31 cellular contexts compared by ENCODE assay signal in genomic region chr13:109400625-109401257, GRCh38.
DNase-seq lines count a peak whose midpoint lies in the region; ATAC-seq, FAIRE-seq and TF ChIP-seq lines count a peak whose summit lies in the region.
"Had no signal": no experiment of that assay in that cellular context is flagged by ENCODE, and none has a peak within 500 bp of the region (broad histone marks: within the 10 kb centered on the region; RNA-seq: fewer than 3 reads in every experiment).

No MANE protein-coding gene starts in this region.

- DNase-seq in Right ventricle myocardium inferior (ENCODE audit: missing footprints) (no peak), left ventricle myocardium inferior (no peak), amniotic epithelial cell (ENCODE audit: low read depth) (peak; percentile 41), keratinocyte (ENCODE audit: low read depth, low spot score) (no peak), osteoblast (ENCODE audit: insufficient read length, low spot score, missing footprints) (peak; percentile 6), GM19239 (ENCODE audit: insufficient read length, low spot score) (no peak), HEK293T (ENCODE audit: extremely low spot score) (no peak)
- DNase-seq in activated effector memory CD4-positive, alpha-beta T cell treated with anti-CD3 and anti-CD28 coated beads, Interleukin-2, amount 50 U/mL, for 16 hours: no peak
- DNase-seq: 8988T; activated CD4-positive, alpha-beta T cell treated with anti-CD3 and anti-CD28 coated beads, Interleukin-2, amount 50 U/mL, for 1 hour; activated CD4-positive, CD25-positive, alpha-beta regulatory T cell; activated effector memory CD4-positive, alpha-beta T cell treated with Interleukin-2 at 50 U/mL for 16 hours; activated T-cell treated with anti-CD3 and anti-CD28 coated beads, Interleukin-2, amount 50 U/mL, for 1 hour; effector CD8-positive, alpha-beta T cell; GDM1; NCI-H1436 treated with DMSO at 0.1 percent for 48 hours; NCI-H2081 treated with DMSO at 0.1 percent for 48 hours; NCI-H446 treated with DMSO at 0.1 percent for 48 hours; nephron progenitor cell; stimulated activated CD4-positive, alpha-beta T cell treated with anti-CD3 and anti-CD28 coated beads, Interleukin-2, amount 100 ng/mL, for 24 hours; stimulated activated naive CD8-positive, alpha-beta T cell treated with anti-CD3 and anti-CD28 coated beads, Interleukin-15, Interleukin-2, amounts not matched to agents 100 U/mL and 50 U/mL, for 24 hours; T-helper 17 cell; testis had no signal

- intact Hi-C loops in Right ventricle myocardium inferior (cut with DNase I) (no loop called here), left ventricle myocardium inferior (cut with micrococcal nuclease) (no loop called here)

- peak; percentile 34 for FAIRE-seq in keratinocyte (lab: Jason Lieb, UNC)
- no peak for FAIRE-seq in GM19239 (lab: Jason Lieb, UNC)
- FAIRE-seq: bronchial epithelial cell, islet of Langerhans, TTC549 had no signal

- H3K4me3 ChIP-seq in left ventricle myocardium inferior: no peak overlapping the region
- peak overlapping the region in 1 of 3 experiments; percentile 9 for H3K4me3 ChIP-seq in keratinocyte (ENCODE audit: control insufficient read depth in 2 of 3, extremely low read depth in 1 of 3, insufficient read depth in 2 of 3, low read depth in 1 of 3, low read length in 3 of 3)
- H3K4me3 ChIP-seq in osteoblast (ENCODE audit: insufficient read depth, low read length): no peak overlapping the region
- H3K4me3 ChIP-seq: colonic mucosa, lower lobe of right lung, spleen, testis had no signal

- H3K9ac ChIP-seq in keratinocyte (ENCODE audit: control insufficient read depth, extremely low read depth, insufficient read depth, low read length): peak overlapping the region; percentile 40
- H3K9ac ChIP-seq: parathyroid adenoma had no signal

- H3K27ac ChIP-seq in left ventricle myocardium inferior (replicated peaks) (no peak overlapping the region), keratinocyte (ENCODE audit: control insufficient read depth, insufficient read depth, low read length) (peak overlapping the region; percentile 23), osteoblast (ENCODE audit: low read depth, low read length) (no peak overlapping the region)
- H3K27ac ChIP-seq: colonic mucosa, lower lobe of right lung, parathyroid adenoma, RWPE1, testis had no signal

- H3K79me2 ChIP-seq in keratinocyte (ENCODE audit: control insufficient read depth, insufficient read depth, low read length) (no peaks in the 10 kb centered on the region), osteoblast (ENCODE audit: insufficient read depth, low read length) (no peaks in the 10 kb centered on the region)
- H3K79me2 ChIP-seq: parathyroid adenoma had no signal

- CTCF ChIA-PET in HEK293T (lab: Yijun Ruan, JAX): no interaction called here

- ATAC-seq in Right ventricle myocardium inferior: peak; percentile 66
- ATAC-seq: stimulated activated naive CD8-positive, alpha-beta T cell treated with anti-CD3 and anti-CD28 coated beads, Interleukin-15, Interleukin-2, amounts not matched to agents 100 U/mL and 50 U/mL, for 24 hours; T-helper 17 cell had no signal

- peak overlapping the region; percentile 60 for H3K4me2 ChIP-seq in keratinocyte (ENCODE audit: control insufficient read depth, extremely low read depth, insufficient read depth, low read depth, low read length)
- no peak overlapping the region for H3K4me2 ChIP-seq in osteoblast (ENCODE audit: insufficient read depth, low read length)

- dilution Hi-C loops in keratinocyte (cut with MboI; ENCODE audit: extremely low pct_ligation_motif_present, low sequenced_read_pairs): no loop called here

- H3K36me3 ChIP-seq in left ventricle myocardium inferior (no peaks in the 10 kb centered on the region), keratinocyte (ENCODE audit: control insufficient read depth in 2 of 2, extremely low read depth in 1 of 2, insufficient read depth in 2 of 2, low read length in 2 of 2) (no peaks in the 10 kb centered on the region), osteoblast (ENCODE audit: insufficient read depth, low read length) (no peaks in the 10 kb centered on the region)
- H3K36me3 ChIP-seq: colonic mucosa, lower lobe of right lung, spleen had no signal

- TF ChIP-seq CTCF in left ventricle myocardium inferior (IDR thresholded peaks at IDR 0.05; ENCODE audit: borderline replicate concordance) (no peak), keratinocyte (optimal IDR thresholded peaks at IDR 0.05 in 1 of 3, IDR thresholded peaks at IDR 0.05 in 1 of 3, conservative IDR thresholded peaks at IDR 0.05 in 1 of 3; ENCODE audit: extremely low read depth in 1 of 3, insufficient read depth in 2 of 3, low read length in 3 of 3) (no peak), osteoblast (IDR thresholded peaks at IDR 0.05; ENCODE audit: extremely low read depth, low read depth, low read length) (no peak)

- H3K4me1 ChIP-seq in left ventricle myocardium inferior (peaks cover 4% of the 10 kb centered on the region), keratinocyte (ENCODE audit: control insufficient read depth, extremely low read depth, insufficient read depth, low read length) (peaks cover 9% of the 10 kb centered on the region), osteoblast (ENCODE audit: insufficient read depth, low read length) (no peaks in the 10 kb centered on the region)
- H3K4me1 ChIP-seq: colonic mucosa, lower lobe of right lung, parathyroid adenoma, testis had no signal

- peak overlapping the region; percentile 90 for H2AFZ ChIP-seq in keratinocyte (ENCODE audit: control insufficient read depth, low read length)
- H2AFZ ChIP-seq in osteoblast (ENCODE audit: low read length): no peak overlapping the region
- H2AFZ ChIP-seq: parathyroid adenoma had no signal

- H3K9me3 ChIP-seq in left ventricle myocardium inferior (replicated peaks) (no peaks in the 10 kb centered on the region), keratinocyte (ENCODE audit: control insufficient read depth, low read depth, low read length) (no peaks in the 10 kb centered on the region), osteoblast (ENCODE audit: low read depth, low read length) (no peaks in the 10 kb centered on the region)
- H3K9me3 ChIP-seq: colonic mucosa, lower lobe of right lung, testis had no signal

- H3K27me3 ChIP-seq in left ventricle myocardium inferior (ENCODE audit: low read depth) (no peaks in the 10 kb centered on the region), keratinocyte (ENCODE audit: control insufficient read depth, extremely low read depth, insufficient read depth, low read length) (no peaks in the 10 kb centered on the region), osteoblast (ENCODE audit: insufficient read depth, low read length) (no peaks in the 10 kb centered on the region)
- H3K27me3 ChIP-seq: colonic mucosa, spleen, testis had no signal

- H4K20me1 ChIP-seq in keratinocyte (ENCODE audit: control insufficient read depth, extremely low read depth, insufficient read depth, low read length) (no peaks in the 10 kb centered on the region), osteoblast (ENCODE audit: insufficient read depth, low read length) (no peaks in the 10 kb centered on the region)

- POLR2A ChIA-PET in HEK293T (lab: Yijun Ruan, JAX): no interaction called here

- H3K9me1 ChIP-seq in keratinocyte (ENCODE audit: control insufficient read depth, extremely low read depth, insufficient read depth, low read length): no peaks in the 10 kb centered on the region

TF ChIP-seq in HEK293T, 16 proteins besides CTCF, POLR2A, EP300 and RAD21:
- TF ChIP-seq FOXA1 (IDR thresholded peaks at IDR 0.05) (no peak), FOXK2 (IDR thresholded peaks at IDR 0.05) (no peak), ZNF384 (IDR thresholded peaks at IDR 0.05) (no peak)

Comparison
In these comparisons a context has a peak if more than half of its experiments do, and no peak if none do; other contexts are left out.
1. DNase-seq: peak in amniotic epithelial cell (single experiment) and osteoblast (single experiment); none in Right ventricle myocardium inferior (single experiment), left ventricle myocardium inferior (single experiment), keratinocyte (single experiment), activated effector memory CD4-positive, alpha-beta T cell treated with anti-CD3 and anti-CD28 coated beads, Interleukin-2, amount 50 U/mL, for 16 hours (single experiment), GM19239 (single experiment) and HEK293T (single experiment).